In genomic region chr9:110762783-110763182, GRCh38 we compare ENCODE assay signal across 23 cellular contexts.
"Had no signal": no experiment of that assay in that cellular context is flagged by ENCODE, and none has a peak within 500 bp of the region (broad histone marks: within the 10 kb centered on the region; RNA-seq: fewer than 3 reads in every experiment).

No MANE protein-coding gene starts in this region.

- H3K27me3 ChIP-seq: colonic mucosa had no signal

- H3K4me1 ChIP-seq: colonic mucosa had no signal

- H3K4me3 ChIP-seq: colonic mucosa had no signal

- H3K9me3 ChIP-seq: colonic mucosa had no signal

- DNase-seq: activated B cell treated with CpG ODN at 0.5 μM for 24 hours; activated CD4-positive, alpha-beta memory T cell treated with anti-CD3 and anti-CD28 coated beads for 36 hours; activated CD4-positive, alpha-beta T cell treated with anti-CD3 and anti-CD28 coated beads for 1 hour; activated CD4-positive, alpha-beta T cell treated with anti-CD3 and anti-CD28 coated beads, Interleukin-2, amount 10 ng/mL, durations not matched to agents 7 days and 5 days; activated CD8-positive, alpha-beta memory T cell treated with anti-CD3 and anti-CD28 coated beads for 24 hours; activated effector memory CD4-positive, alpha-beta T cell treated with anti-CD3 and anti-CD28 coated beads, Interleukin-2, amount 50 U/mL, for 16 hours; activated naive CD4-positive, alpha-beta T cell treated with anti-CD3 and anti-CD28 coated beads, Interleukin-2, amount 10 ng/mL, durations not matched to agents 7 days and 5 days; activated naive CD8-positive, alpha-beta T cell treated with anti-CD3 and anti-CD28 coated beads for 36 hours; activated T-cell treated with anti-CD3 and anti-CD28 coated beads, Interleukin-2, amount 50 U/mL, for 4 hours; caudate nucleus; colonic mucosa; NCI-H1048; NCI-H146; NCI-H1930; NCI-H2107; NCI-H510A treated with DMSO at 0.1 percent for 48 hours; NCI-H69; SHP77 treated with DMSO at 0.1 percent for 48 hours; T-cell; T-helper 2 cell; T1000 had no signal

- FAIRE-seq: RCC 7860, TTC549 had no signal

- H3K36me3 ChIP-seq: colonic mucosa had no signal

- H3K27ac ChIP-seq: colonic mucosa had no signal
